Comparison of ENCODE assay signal across 1 cellular context in the genomic region with DNA sequence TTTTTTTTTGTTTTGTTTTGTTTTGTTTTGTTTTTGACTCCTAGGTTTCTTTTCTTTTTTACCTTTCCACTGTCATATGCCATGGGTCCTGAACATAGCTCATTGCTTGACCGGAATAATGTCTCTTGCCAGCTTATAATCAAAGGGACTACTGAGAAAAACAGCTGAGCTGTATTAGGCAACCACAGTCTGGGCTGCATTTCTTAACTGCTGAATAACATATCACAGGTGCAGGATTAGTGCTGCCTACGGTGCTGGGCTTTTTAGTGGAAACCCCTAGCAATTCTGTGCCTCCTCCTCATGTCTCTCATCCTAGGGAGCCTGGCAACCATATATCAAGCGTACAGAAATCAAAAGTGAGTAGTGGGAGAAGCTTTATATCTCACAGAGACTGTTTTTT.
TF ChIP-seq lines count a peak whose summit lies in the region.

No MANE protein-coding gene starts in this region.

TF ChIP-seq in SK-N-SH treated with all-trans-retinoic acid at 6 μM for 48 hours, 23 proteins besides CTCF, POLR2A, EP300 and RAD21 (continued from another document):
- TF ChIP-seq POU6F1 (CRISPR knock-in tag; IDR thresholded peaks at IDR 0.05; ENCODE audit: borderline replicate concordance, low read depth), result no peak
- no peak for TF ChIP-seq PPARA (CRISPR knock-in tag; IDR thresholded peaks at IDR 0.05; ENCODE audit: borderline replicate concordance)
- TF ChIP-seq BACH2 (CRISPR knock-in tag; IDR thresholded peaks at IDR 0.05; ENCODE audit: borderline replicate concordance), result no peak
- TF ChIP-seq GLIS3 (CRISPR knock-in tag; IDR thresholded peaks at IDR 0.05), result no peak
- no peak for TF ChIP-seq TCF4 (CRISPR knock-in tag; IDR thresholded peaks at IDR 0.05; ENCODE audit: borderline replicate concordance)
- TF ChIP-seq SNAI2 (CRISPR knock-in tag; IDR thresholded peaks at IDR 0.05), result no peak
- TF ChIP-seq ISL1 (CRISPR knock-in tag; IDR thresholded peaks at IDR 0.05), result no peak
- TF ChIP-seq, protein P1, sequence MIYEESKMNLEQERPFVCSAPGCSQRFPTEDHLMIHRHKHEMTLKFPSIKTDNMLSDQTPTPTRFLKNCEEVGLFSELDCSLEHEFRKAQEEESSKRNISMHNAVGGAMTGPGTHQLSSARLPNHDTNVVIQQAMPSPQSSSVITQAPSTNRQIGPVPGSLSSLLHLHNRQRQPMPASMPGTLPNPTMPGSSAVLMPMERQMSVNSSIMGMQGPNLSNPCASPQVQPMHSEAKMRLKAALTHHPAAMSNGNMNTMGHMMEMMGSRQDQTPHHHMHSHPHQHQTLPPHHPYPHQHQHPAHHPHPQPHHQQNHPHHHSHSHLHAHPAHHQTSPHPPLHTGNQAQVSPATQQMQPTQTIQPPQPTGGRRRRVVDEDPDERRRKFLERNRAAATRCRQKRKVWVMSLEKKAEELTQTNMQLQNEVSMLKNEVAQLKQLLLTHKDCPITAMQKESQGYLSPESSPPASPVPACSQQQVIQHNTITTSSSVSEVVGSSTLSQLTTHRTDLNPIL (CRISPR knock-in tag; IDR thresholded peaks at IDR 0.05; ENCODE audit: low read depth), result no peak
- TF ChIP-seq CSRNP3 (CRISPR knock-in tag; IDR thresholded peaks at IDR 0.05), result no peak
- no peak for TF ChIP-seq ZNF70 (CRISPR knock-in tag; IDR thresholded peaks at IDR 0.05)
- no peak for TF ChIP-seq ZC3H10 (CRISPR knock-in tag; IDR thresholded peaks at IDR 0.05)
- no peak for TF ChIP-seq ARNTL (CRISPR knock-in tag; IDR thresholded peaks at IDR 0.05; ENCODE audit: borderline replicate concordance, low read depth)
- TF ChIP-seq OSR1 (CRISPR knock-in tag; IDR thresholded peaks at IDR 0.05), result no peak
- no peak for TF ChIP-seq ZNF565 (CRISPR knock-in tag; conservative IDR thresholded peaks at IDR 0.05; ENCODE audit: low read depth)
- no peak for TF ChIP-seq CSDC2 (CRISPR knock-in tag; IDR thresholded peaks at IDR 0.05)
TF ChIP-seq in SK-N-SH treated with all-trans-retinoic acid at 6 μM for 48 hours: peak in this region for 0.
